10 cellular contexts compared by ENCODE assay signal in the genomic region with DNA sequence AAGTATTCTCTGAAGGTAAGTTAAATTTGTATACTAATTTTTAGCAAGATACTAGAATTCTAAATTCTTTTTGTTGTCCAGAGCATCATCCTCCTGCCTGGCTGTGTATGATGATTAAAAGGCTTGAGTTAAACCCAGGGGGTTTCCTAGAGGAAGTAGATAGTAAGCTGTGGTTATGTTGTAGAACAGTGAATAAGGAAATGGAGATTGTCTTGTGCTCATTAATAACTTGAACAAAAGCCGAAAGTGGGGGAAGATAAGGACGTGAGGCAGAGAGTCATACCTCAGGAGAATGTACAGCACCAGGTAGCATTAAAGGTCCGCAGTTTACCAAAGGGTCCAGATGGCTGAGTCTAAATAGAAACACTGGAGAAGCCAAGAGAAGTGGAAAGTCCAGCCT. TPM values are rescaled to one million over a fixed set of nuclear protein-coding genes. Genes with fewer than 3 reads are reported as not detected.
DNase-seq lines count a peak whose midpoint lies in the region; ATAC-seq, FAIRE-seq and TF ChIP-seq lines count a peak whose summit lies in the region.
"Had no signal": no experiment of that assay in that cellular context is flagged by ENCODE, and none has a peak within 500 bp of the region (broad histone marks: within the 10 kb centered on the region; RNA-seq: fewer than 3 reads in every experiment).

No MANE protein-coding gene starts in this region.

- in situ Hi-C loops in HepG2 (cut with HindIII; ENCODE audit: extremely low pct_ligation_motif_present, low pct_unique_long_range_greater_than_20kb) = no loop called here

- TF ChIP-seq EP300 in HepG2 (IDR thresholded peaks at IDR 0.05; ENCODE audit: low read depth in 2 of 2, low read length in 2 of 2) = no peak
- no peak for TF ChIP-seq EP300 in HepG2 (CRISPR knock-in tag; IDR thresholded peaks at IDR 0.05; ENCODE audit: borderline replicate concordance)

- H3K4me3 ChIP-seq in HepG2 (replicated peaks in 1 of 3; ENCODE audit: insufficient read depth in 1 of 3, low read depth in 2 of 3, low read length in 3 of 3) (no peak overlapping the region), right lobe of liver (no peak overlapping the region), psoas muscle (no peak overlapping the region)

- CTCF ChIA-PET in HepG2 (lab: Yijun Ruan, JAX; ENCODE audit: low intra/inter-chr PET ratio, low total read pairs) = no interaction called here
- CTCF ChIA-PET in activated CD4-positive, alpha-beta memory T cell treated with anti-CD3 and anti-CD28 coated beads, Interleukin-2, amount 10 ng/mL, durations not matched to agents 7 days and 5 days (lab: Charles Lee) = interaction anchor here (0.8 kb wide), 1 partner anchor 16 kb away, joined by 3 read pairs; no protein-coding TSS in a partner anchor

- intact Hi-C loops in HepG2 (cut with micrococcal nuclease; ENCODE audit: unreplicated experiment) (no loop called here), right lobe of liver (cut with DNase I) (no loop called here), psoas muscle (cut with DNase I) (no loop called here), posterior vena cava (cut with DNase I) (no loop called here)

- H4K20me1 ChIP-seq in HepG2 (ENCODE audit: insufficient read depth, low read length) = no peaks in the 10 kb centered on the region

- H3K9me3 ChIP-seq in HepG2 (ENCODE audit: low read length) (no peaks in the 10 kb centered on the region), right lobe of liver (no peaks in the 10 kb centered on the region), psoas muscle (no peaks in the 10 kb centered on the region)

- H2AFZ ChIP-seq in HepG2 (ENCODE audit: low read length) = no peak overlapping the region

- H3K27me3 ChIP-seq in HepG2 (ENCODE audit: control insufficient read depth in 1 of 2, insufficient read depth in 2 of 2, low read length in 2 of 2) = no peaks in the 10 kb centered on the region
- H3K27me3 ChIP-seq in right lobe of liver = no peaks in the 10 kb centered on the region
- no peaks in the 10 kb centered on the region for H3K27me3 ChIP-seq in psoas muscle (ENCODE audit: insufficient read depth in 3 of 3, low read length in 2 of 3)

- no peak overlapping the region for H3K4me2 ChIP-seq in HepG2 (ENCODE audit: low read depth, low read length)

- H3K27ac Mint-ChIP-seq in activated CD4-positive, alpha-beta memory T cell treated with anti-CD3 and anti-CD28 coated beads, Interleukin-2, amount 10 ng/mL, durations not matched to agents 7 days and 5 days = peak overlapping the region; percentile 16

- 98% methylated on average over 3 of the region's 3 CpGs for WGBS in HepG2 (ENCODE audit: low lambda C conversion rate)
- 57% methylated on average over 3 of the region's 3 CpGs for WGBS in right lobe of liver (ENCODE audit: insufficient coverage, low coverage, low lambda C conversion rate, missing lambda C conversion rate)
- 76 to 86% (median 83%) methylated on average over 3 of the region's 3 CpGs for WGBS in psoas muscle, 3 donors

- peaks cover 16% of the 10 kb centered on the region for H3K4me1 Mint-ChIP-seq in activated CD4-positive, alpha-beta memory T cell treated with anti-CD3 and anti-CD28 coated beads, Interleukin-2, amount 10 ng/mL, durations not matched to agents 7 days and 5 days

- no peak for FAIRE-seq in HepG2 (lab: Jason Lieb, UNC)

- H3K79me2 ChIP-seq in HepG2 (ENCODE audit: insufficient read depth, low read length) = no peaks in the 10 kb centered on the region

- H3K27ac ChIP-seq in HepG2 (ENCODE audit: extremely low read length, insufficient read depth, low read length) (no peak overlapping the region), right lobe of liver (no peak overlapping the region), psoas muscle (no peak overlapping the region)

- H3K27me3 Mint-ChIP-seq in activated CD4-positive, alpha-beta memory T cell treated with anti-CD3 and anti-CD28 coated beads, Interleukin-2, amount 10 ng/mL, durations not matched to agents 7 days and 5 days = no peaks in the 10 kb centered on the region

- BruUV-seq in HepG2 (replicated peaks; lab: Mats Ljungman, UMichigan) = TSS peak; percentile 41

- POLR2A ChIA-PET in HepG2 (lab: Yijun Ruan, JAX) = no interaction called here
- POLR2A ChIA-PET in activated CD4-positive, alpha-beta memory T cell treated with anti-CD3 and anti-CD28 coated beads, Interleukin-2, amount 10 ng/mL, durations not matched to agents 7 days and 5 days (lab: Charles Lee) = no interaction called here

- ATAC-seq in HepG2 = no peak
- ATAC-seq in right lobe of liver = no peak
- peak; percentile 68 for ATAC-seq in HG03196 (IDR thresholded peaks at IDR 0.05; ENCODE audit: unreplicated experiment)
- no peak for ATAC-seq in psoas muscle

- H3K36me3 ChIP-seq in HepG2 (replicated peaks in 1 of 2; ENCODE audit: control insufficient read depth in 1 of 2, insufficient read depth in 2 of 2, low read length in 2 of 2) (peaks cover 6 to 35% of the 10 kb centered on the region in 2 experiments), right lobe of liver (peaks cover 0 to 30% (median 18%) of the 10 kb centered on the region in 4 donors), psoas muscle (ENCODE audit: insufficient read depth in 1 of 2, low read depth in 1 of 2) (peaks cover 5 to 80% of the 10 kb centered on the region in 2 donors)

- H3K4me1 ChIP-seq in HepG2 (ENCODE audit: insufficient read depth, low read length) (0 out of 2 replicates have a peak, but pooled peaks cover 5% of the 10 kb centered on the region), right lobe of liver (peaks cover 0 to 2% (median 0%) of the 10 kb centered on the region in 4 donors), psoas muscle (no peaks in the 10 kb centered on the region)

- H3K4me3 Mint-ChIP-seq in activated CD4-positive, alpha-beta memory T cell treated with anti-CD3 and anti-CD28 coated beads, Interleukin-2, amount 10 ng/mL, durations not matched to agents 7 days and 5 days = no peak overlapping the region

- H3K36me3 Mint-ChIP-seq in activated CD4-positive, alpha-beta memory T cell treated with anti-CD3 and anti-CD28 coated beads, Interleukin-2, amount 10 ng/mL, durations not matched to agents 7 days and 5 days (ENCODE audit: low read depth) = peaks cover 39% of the 10 kb centered on the region

- DNase-seq in HepG2 (ENCODE audit: low spot score) = no peak
- no peak for DNase-seq in right lobe of liver
- DNase-seq in activated CD4-positive, alpha-beta memory T cell treated with anti-CD3 and anti-CD28 coated beads, Interleukin-2, amount 10 ng/mL, durations not matched to agents 7 days and 5 days = no peak
- no peak for DNase-seq in psoas muscle
- no peak for DNase-seq in NCI-H524 treated with DMSO at 0.1 percent for 48 hours (lab: John Stamatoyannopoulos, UW)
- no peak for DNase-seq in posterior vena cava (ENCODE audit: low spot score)
- no peak for DNase-seq in GM19240 (ENCODE audit: insufficient read length, low spot score)
- DNase-seq: activated gamma-delta T cell treated with Interleukin-2 at 50 U/mL for 16 hours; stimulated activated CD4-positive, alpha-beta T cell treated with anti-CD3 and anti-CD28 coated beads, Interleukin-2, amount 100 ng/mL, for 24 hours had no signal

- TF ChIP-seq POLR2A in HepG2 (IDR thresholded peaks at IDR 0.05; ENCODE audit: insufficient read depth in 1 of 2, low read depth in 2 of 2, low read length in 2 of 2) (no peak), right lobe of liver (IDR thresholded peaks at IDR 0.05) (no peak)

- no peak for TF ChIP-seq CTCF in HepG2 (CRISPR knock-in tag; IDR thresholded peaks at IDR 0.05)
- no peak for TF ChIP-seq CTCF in right lobe of liver (IDR thresholded peaks at IDR 0.05)
- no peak for TF ChIP-seq CTCF in psoas muscle (IDR thresholded peaks at IDR 0.05)

- TF ChIP-seq RAD21 in HepG2 (CRISPR knock-in tag; IDR thresholded peaks at IDR 0.05) = no peak

- no peaks in the 10 kb centered on the region for H3K9me3 Mint-ChIP-seq in activated CD4-positive, alpha-beta memory T cell treated with anti-CD3 and anti-CD28 coated beads, Interleukin-2, amount 10 ng/mL, durations not matched to agents 7 days and 5 days

- no peak overlapping the region for H3K9ac ChIP-seq in HepG2 (ENCODE audit: insufficient read depth, low read depth, low read length)

RNA-seq across cellular contexts. Expression of gene CKB, which starts 42.0 kb away (rescaled TPM):
- 82.3 and 92.4 TPM in 2 replicates for total RNA-seq in HepG2 (2016; rRNA removed; fragmentation: Illumina TruSeq; extraction: Trizol)
- 35.0 and 38.6 TPM in 2 replicates for total RNA-seq in HepG2 (2016; cell fraction: cytosol; rRNA removed; fragmentation: Illumina TruSeq; extraction: Trizol; ENCODE audit: low read depth)
- 77.0 and 90.7 TPM in 2 replicates for total RNA-seq in HepG2 (2016; cell fraction: insoluble cytoplasmic fraction; rRNA removed; fragmentation: Illumina TruSeq; extraction: Trizol)
- total RNA-seq in HepG2 (2016; cell fraction: membrane; rRNA removed; fragmentation: Illumina TruSeq; extraction: Trizol) = 39.1 and 44.5 TPM in 2 replicates
- 55.0 and 62.1 TPM in 2 replicates for total RNA-seq in HepG2 (2016; cell fraction: nucleus; rRNA removed; fragmentation: Illumina TruSeq; extraction: Trizol)
- 179 and 217 TPM in 2 replicates for polyA plus RNA-seq in HepG2 (2011; rRNA removed)
- 94.2 and 257 TPM in 2 replicates for polyA plus RNA-seq in HepG2 (2011; cell fraction: cytosol; rRNA removed)
- polyA plus RNA-seq in HepG2 (2011; cell fraction: nucleus; rRNA removed) = 634 and 1,191 TPM in 2 replicates
- polyA plus RNA-seq in HepG2 (2012) = 136 and 210 TPM in 2 replicates
- 60.2 and 68.2 TPM in 2 replicates for polyA plus RNA-seq in HepG2 (2016; cell fraction: cytosol; fragmentation: Illumina TruSeq; extraction: Trizol; ENCODE audit: low read depth)
- polyA plus RNA-seq in HepG2 (2016; cell fraction: insoluble cytoplasmic fraction; fragmentation: Illumina TruSeq; extraction: Trizol; ENCODE audit: low read depth) = 156 and 198 TPM in 2 replicates
- 60.4 and 60.5 TPM in 2 replicates for polyA plus RNA-seq in HepG2 (2016; cell fraction: membrane; fragmentation: Illumina TruSeq; extraction: Trizol; ENCODE audit: low read depth)
- polyA plus RNA-seq in HepG2 (2016; cell fraction: nucleus; fragmentation: Illumina TruSeq; extraction: Trizol; ENCODE audit: insufficient read depth, low read depth) = 164 and 170 TPM in 2 replicates
- polyA minus RNA-seq in HepG2 (2011; rRNA and poly(A)+ RNA removed; ENCODE audit: low replicate concordance) = 111 and 125 TPM in 2 replicates
- polyA minus RNA-seq in HepG2 (2011; cell fraction: cytosol; rRNA and poly(A)+ RNA removed) = 96.8 and 156 TPM in 2 replicates
- 34.2 and 39.0 TPM in 2 replicates for polyA minus RNA-seq in HepG2 (2011; cell fraction: nucleus; rRNA and poly(A)+ RNA removed)
- 10 to 100 TPM in 2 of 6 experiments, 1 to 10 TPM in 4; 3.6 to 57.1 (median 6.7) TPM for total RNA-seq in right lobe of liver
- 1 to 10 TPM; 3.8 to 5.5 TPM for total RNA-seq in activated CD4-positive, alpha-beta memory T cell treated with anti-CD3 and anti-CD28 coated beads, Interleukin-2, amount 10 ng/mL, durations not matched to agents 7 days and 5 days
- 100 to 1,000 TPM in 1 of 4 donors, 10 to 100 TPM in 3; 19.5 to 116 (median 33.0) TPM for total RNA-seq in psoas muscle
- polyA plus RNA-seq in psoas muscle = 100 to 1,000 TPM in 1 of 3 donors, 10 to 100 TPM in 2; 21.2 to 383 (median 67.0) TPM
- total RNA-seq in posterior vena cava = 100 to 1,000 TPM; 354 to 709 TPM

RNA-seq across cellular contexts. Expression of gene TRMT61A, which starts 48.4 kb away (rescaled TPM):
- total RNA-seq in HepG2 (2016; rRNA removed; fragmentation: Illumina TruSeq; extraction: Trizol) (12.2 and 13.6 TPM in 2 replicates), right lobe of liver (10 to 100 TPM in 2 of 6 experiments, 1 to 10 TPM in 4; 3.8 to 12.1 (median 4.8) TPM), psoas muscle (10 to 100 TPM in 1 of 4 donors, 1 to 10 TPM in 3; 6.5 to 12.7 (median 7.8) TPM), posterior vena cava (10 to 100 TPM; 16.2 to 18.0 TPM)
- total RNA-seq in HepG2 (2016; cell fraction: cytosol; rRNA removed; fragmentation: Illumina TruSeq; extraction: Trizol; ENCODE audit: low read depth) = 4.0 and 5.2 TPM in 2 replicates
- 12.4 and 14.5 TPM in 2 replicates for total RNA-seq in HepG2 (2016; cell fraction: insoluble cytoplasmic fraction; rRNA removed; fragmentation: Illumina TruSeq; extraction: Trizol)
- 8.3 and 9.6 TPM in 2 replicates for total RNA-seq in HepG2 (2016; cell fraction: membrane; rRNA removed; fragmentation: Illumina TruSeq; extraction: Trizol)
- total RNA-seq in HepG2 (2016; cell fraction: nucleus; rRNA removed; fragmentation: Illumina TruSeq; extraction: Trizol) = 10.4 and 11.7 TPM in 2 replicates
- polyA plus RNA-seq in HepG2 (2011; rRNA removed) (6.5 and 9.8 TPM in 2 replicates), psoas muscle (10 to 100 TPM; 13.1 to 29.5 (median 13.3) TPM)
- polyA plus RNA-seq in HepG2 (2011; cell fraction: cytosol; rRNA removed) = 6.4 and 11.5 TPM in 2 replicates
- polyA plus RNA-seq in HepG2 (2011; cell fraction: nucleus; rRNA removed) = 26.1 and 31.2 TPM in 2 replicates
- 4.0 and 8.4 TPM in 2 replicates for polyA plus RNA-seq in HepG2 (2012)
- polyA plus RNA-seq in HepG2 (2016; cell fraction: cytosol; fragmentation: Illumina TruSeq; extraction: Trizol; ENCODE audit: low read depth) = 3.9 and 4.4 TPM in 2 replicates
- 12.0 and 13.1 TPM in 2 replicates for polyA plus RNA-seq in HepG2 (2016; cell fraction: insoluble cytoplasmic fraction; fragmentation: Illumina TruSeq; extraction: Trizol; ENCODE audit: low read depth)
- polyA plus RNA-seq in HepG2 (2016; cell fraction: membrane; fragmentation: Illumina TruSeq; extraction: Trizol; ENCODE audit: low read depth) = 6.7 and 7.2 TPM in 2 replicates
- polyA plus RNA-seq in HepG2 (2016; cell fraction: nucleus; fragmentation: Illumina TruSeq; extraction: Trizol; ENCODE audit: insufficient read depth, low read depth) = 13.5 and 14.3 TPM in 2 replicates
- polyA minus RNA-seq in HepG2 (2011; rRNA and poly(A)+ RNA removed; ENCODE audit: low replicate concordance) = 14.6 and 19.9 TPM in 2 replicates
- polyA minus RNA-seq in HepG2 (2011; cell fraction: cytosol; rRNA and poly(A)+ RNA removed) = 4.6 and 4.7 TPM in 2 replicates
- 15.8 and 16.6 TPM in 2 replicates for polyA minus RNA-seq in HepG2 (2011; cell fraction: nucleus; rRNA and poly(A)+ RNA removed)
- total RNA-seq in activated CD4-positive, alpha-beta memory T cell treated with anti-CD3 and anti-CD28 coated beads, Interleukin-2, amount 10 ng/mL, durations not matched to agents 7 days and 5 days = 1 to 10 TPM; 4.5 to 5.1 TPM
